ENCODE assay signal across 28 cellular contexts in genomic region chr11:58913685-58914084, GRCh38. TPM values are rescaled to one million over a fixed set of nuclear protein-coding genes. Genes with fewer than 3 reads are reported as not detected.
"Had no signal": no experiment of that assay in that cellular context is flagged by ENCODE, and none has a peak within 500 bp of the region (broad histone marks: within the 10 kb centered on the region; RNA-seq: fewer than 3 reads in every experiment).

No MANE protein-coding gene starts in this region.

- H3K27me3 ChIP-seq: stomach, suprapubic skin, testis, thyroid gland, transverse colon, upper lobe of left lung, upper lobe of right lung, vagina had no signal

- FAIRE-seq: urothelium cell line had no signal

- H3K36me3 ChIP-seq: stomach, suprapubic skin, thoracic aorta, thyroid gland, tibial artery, tibial nerve, transverse colon, upper lobe of left lung, upper lobe of right lung, uterus, vagina had no signal

- H3K4me3 ChIP-seq: stomach, suprapubic skin, testis, thoracic aorta, thyroid gland, tibial artery, tibial nerve, transverse colon, upper lobe of left lung, upper lobe of right lung, uterus, vagina had no signal

- H3K4me1 ChIP-seq: suprapubic skin, testis, thyroid gland, tibial artery, tibial nerve, transverse colon, upper lobe of left lung, upper lobe of right lung, uterus, vagina had no signal

- H3K27ac ChIP-seq: stomach, suprapubic skin, testis, thoracic aorta, thyroid gland, tibial artery, tibial nerve, transverse colon, upper lobe of left lung, upper lobe of right lung, uterus, vagina had no signal

- ATAC-seq: stimulated activated effector memory CD8-positive, alpha-beta T cell treated with anti-CD3 and anti-CD28 coated beads, Interleukin-12 subunit alpha, Interleukin-12 subunit beta, amount 100 ng/mL, for 72 hours; stimulated activated memory B cell treated with anti-CD40 and anti-IgM and Interleukin-4, amounts not matched to agents 10 μg/mL and 1 μg/mL and 100 μg/mL, for 72 hours; stimulated activated naive B cell treated with anti-CD40 and anti-IgM and Interleukin-4, amounts not matched to agents 10 μg/mL and 1 μg/mL and 100 μg/mL, for 72 hours; stimulated activated naive CD8-positive, alpha-beta T cell treated with anti-CD3 and anti-CD28 coated beads, Interleukin-15, amount 100 ng/mL, for 72 hours; stimulated activated naive CD8-positive, alpha-beta T cell treated with anti-CD3 and anti-CD28 coated beads, Interleukin-15, Interleukin-2, amounts not matched to agents 100 U/mL and 50 U/mL, for 24 hours had no signal

- DNase-seq: stimulated activated CD4-positive, alpha-beta T cell treated with anti-CD3 and anti-CD28 coated beads, Interleukin-2, amount 100 ng/mL, for 48 hours; stimulated activated CD4-positive, alpha-beta T cell treated with anti-CD3 and anti-CD28 coated beads, Interleukin-4, amount 100 ng/mL, for 1 hour; stimulated activated CD4-positive, alpha-beta T cell treated with anti-CD3 and anti-CD28 coated beads, Interleukin-4, amount 100 ng/mL, for 24 hours; stimulated activated CD4-positive, alpha-beta T cell treated with anti-CD3 and anti-CD28 coated beads, Interleukin-4, amount 100 ng/mL, for 4 hours; stimulated activated CD8-positive, alpha-beta memory T cell treated with anti-CD3 and anti-CD28 coated beads, Interleukin-4, amount 100 ng/mL, for 48 hours; stimulated activated naive B cell treated with anti-CD40 and anti-IgM and Interleukin-4, amounts not matched to agents 10 μg/mL and 1 μg/mL and 100 μg/mL, for 72 hours; stimulated activated naive CD4-positive, alpha-beta T cell; stimulated activated naive CD4-positive, alpha-beta T cell treated with Interleukin-2 at 50 U/mL for 16 hours; stimulated activated naive CD8-positive, alpha-beta T cell treated with anti-CD3 and anti-CD28 coated beads, Interleukin-15, amount 100 ng/mL, for 72 hours; stimulated activated naive CD8-positive, alpha-beta T cell treated with anti-CD3 and anti-CD28 coated beads, Interleukin-15, Interleukin-2, amounts not matched to agents 100 U/mL and 50 U/mL, for 24 hours; stomach; substantia nigra; testis; thyroid gland; tibial artery; transverse colon; trophoblast cell; upper lobe of left lung; upper lobe of right lung; uterus had no signal

- H3K9me3 ChIP-seq: testis, thyroid gland, upper lobe of right lung, uterus, vagina had no signal

RNA-seq across cellular contexts. Expression of gene GLYATL1, which starts 25.6 kb away (rescaled TPM):
- total RNA-seq: subcutaneous adipose tissue, thoracic aorta, thyroid gland, tibial nerve, upper lobe of right lung, vagina had no signal
